ENCODE assay signal across 10 cellular contexts in genomic region chr1:154940213-154940879, GRCh38. TPM values are rescaled to one million over a fixed set of nuclear protein-coding genes. Genes with fewer than 3 reads are reported as not detected.
A peak's percentile ranks its signal among the peaks of the same experiment; 100 is the strongest.
DNase-seq lines count a peak whose midpoint lies in the region; ATAC-seq, FAIRE-seq and TF ChIP-seq lines count a peak whose summit lies in the region.
"Had no signal": no experiment of that assay in that cellular context is flagged by ENCODE, and none has a peak within 500 bp of the region (broad histone marks: within the 10 kb centered on the region; RNA-seq: fewer than 3 reads in every experiment).

No MANE protein-coding gene starts in this region.

- CTCF ChIA-PET in activated B cell treated with CpG ODN at 0.5 μM for 24 hours (lab: Charles Lee): interaction anchor here (1.3 to 1.5 kb wide), 2 partner anchors 62 to 77 kb away, joined by 4 read pairs; no protein-coding TSS in a partner anchor

- H3K4me1 Mint-ChIP-seq in activated B cell treated with CpG ODN at 0.5 μM for 24 hours (peaks cover 87% of the 10 kb centered on the region), glutamatergic neuron (ENCODE audit: low read depth, unreplicated experiment) (peaks cover 29% of the 10 kb centered on the region), type B pancreatic cell (ENCODE audit: unreplicated experiment) (peaks cover 47% of the 10 kb centered on the region)

- peak overlapping the region; percentile 41 for H3K4me3 Mint-ChIP-seq in activated B cell treated with CpG ODN at 0.5 μM for 24 hours
- H3K4me3 Mint-ChIP-seq in glutamatergic neuron (ENCODE audit: unreplicated experiment): peak overlapping the region; percentile 49
- H3K4me3 Mint-ChIP-seq in type B pancreatic cell: peak overlapping the region; percentile 53

- TF ChIP-seq EP300 in upper lobe of left lung (IDR thresholded peaks at IDR 0.05): no peak

- H3K4me3 ChIP-seq in right atrium auricular region: no peak overlapping the region
- H3K4me3 ChIP-seq in pancreas: no peak overlapping the region
- H3K4me3 ChIP-seq in upper lobe of left lung: no peak overlapping the region
- no peak overlapping the region for H3K4me3 ChIP-seq in colonic mucosa
- H3K4me3 ChIP-seq: lung had no signal

- intact Hi-C loops in Right ventricle myocardium inferior (cut with DNase I): no loop called here
- intact Hi-C loops in activated B cell treated with CpG ODN at 0.5 μM for 24 hours (cut with micrococcal nuclease): no loop called here
- intact Hi-C loops in pancreas (cut with DNase I): no loop called here
- intact Hi-C loops in colonic mucosa (cut with DNase I): no loop called here

- no peak for FAIRE-seq in pancreas (lab: Jason Lieb, UNC)

- H3K9me3 Mint-ChIP-seq in activated B cell treated with CpG ODN at 0.5 μM for 24 hours: no peaks in the 10 kb centered on the region
- H3K9me3 Mint-ChIP-seq in glutamatergic neuron (ENCODE audit: unreplicated experiment): peaks cover 3% of the 10 kb centered on the region
- no peaks in the 10 kb centered on the region for H3K9me3 Mint-ChIP-seq in type B pancreatic cell

- H3K4me1 ChIP-seq in right atrium auricular region (peaks cover 0 to 72% of the 10 kb centered on the region in 2 donors), pancreas (peaks cover 8 to 23% (median 13%) of the 10 kb centered on the region in 3 donors), upper lobe of left lung (peaks cover 37 to 47% (median 42%) of the 10 kb centered on the region in 4 donors), colonic mucosa (peaks cover 7% of the 10 kb centered on the region)

- 84% methylated on average over 4 of the region's 4 CpGs for WGBS in pancreas, 2 donors
- WGBS in upper lobe of left lung, 2 donors: 71 to 79% methylated on average over 4 of the region's 4 CpGs

- H3K27me3 Mint-ChIP-seq in activated B cell treated with CpG ODN at 0.5 μM for 24 hours (no peaks in the 10 kb centered on the region), glutamatergic neuron (ENCODE audit: unreplicated experiment) (peaks cover 2% of the 10 kb centered on the region), type B pancreatic cell (no peaks in the 10 kb centered on the region)

- H3K36me3 ChIP-seq in right atrium auricular region (no peaks in the 10 kb centered on the region), pancreas (no peaks in the 10 kb centered on the region), upper lobe of left lung (peaks cover 0 to 9% (median under 1%) of the 10 kb centered on the region in 4 donors), colonic mucosa (no peaks in the 10 kb centered on the region)

- H3K27me3 ChIP-seq in right atrium auricular region (no peaks in the 10 kb centered on the region), pancreas (no peaks in the 10 kb centered on the region), upper lobe of left lung (no peaks in the 10 kb centered on the region), colonic mucosa (no peaks in the 10 kb centered on the region)

- TF ChIP-seq POLR2A in upper lobe of left lung (IDR thresholded peaks at IDR 0.05): no peak

- H3K27ac Mint-ChIP-seq in activated B cell treated with CpG ODN at 0.5 μM for 24 hours (peak overlapping the region; percentile 86), glutamatergic neuron (ENCODE audit: unreplicated experiment) (peak overlapping the region; percentile 71), type B pancreatic cell (peak overlapping the region; percentile 100)

- H3K9me3 ChIP-seq in right atrium auricular region (no peaks in the 10 kb centered on the region), pancreas (no peaks in the 10 kb centered on the region), upper lobe of left lung (no peaks in the 10 kb centered on the region), colonic mucosa (no peaks in the 10 kb centered on the region)

- H3K27ac ChIP-seq in right atrium auricular region: peak overlapping the region; percentile 3 to 44
- H3K27ac ChIP-seq in pancreas: peak overlapping the region in 1 of 4 donors; percentile 71
- H3K27ac ChIP-seq in upper lobe of left lung: no peak overlapping the region
- H3K27ac ChIP-seq in colonic mucosa: no peak overlapping the region

- TF ChIP-seq CTCF in right atrium auricular region (IDR thresholded peaks at IDR 0.05): no peak
- no peak for TF ChIP-seq CTCF in activated B cell treated with CpG ODN at 0.5 μM for 24 hours (IDR thresholded peaks at IDR 0.05)
- no peak for TF ChIP-seq CTCF in glutamatergic neuron (IDR thresholded peaks at IDR 0.05; ENCODE audit: partially characterized antibody, unreplicated experiment)
- no peak for TF ChIP-seq CTCF in type B pancreatic cell (conservative IDR thresholded peaks at IDR 0.05)
- no peak for TF ChIP-seq CTCF in pancreas (IDR thresholded peaks at IDR 0.05)
- TF ChIP-seq CTCF in upper lobe of left lung (IDR thresholded peaks at IDR 0.05): no peak
- TF ChIP-seq CTCF in colonic mucosa (IDR thresholded peaks at IDR 0.05): no peak

- POLR2A ChIA-PET in activated B cell treated with CpG ODN at 0.5 μM for 24 hours (lab: Charles Lee): interaction anchor here (0.6 to 2.1 kb wide), 5 partner anchors 12 to 77 kb away, joined by 3 to 11 read pairs (median 3); partner anchors contain the start of gene FLAD1

- DNase-seq in right atrium auricular region (ENCODE audit: low spot score) (no peak), Right ventricle myocardium inferior (ENCODE audit: missing footprints) (no peak), activated B cell treated with CpG ODN at 0.5 μM for 24 hours (no peak), glutamatergic neuron (no peak), type B pancreatic cell (ENCODE audit: extremely low spot score, unreplicated experiment) (no peak), pancreas (no peak), upper lobe of left lung (no peak), colonic mucosa (no peak)
- DNase-seq: C1 segment of cervical spinal cord had no signal

- ATAC-seq in Right ventricle myocardium inferior (no peak), activated B cell treated with CpG ODN at 0.5 μM for 24 hours (ENCODE audit: low read depth) (no peak), pancreas (no peak), upper lobe of left lung (ENCODE audit: low FRiP score in 2 of 2) (no peak)

- H3K36me3 Mint-ChIP-seq in activated B cell treated with CpG ODN at 0.5 μM for 24 hours (ENCODE audit: low read depth) (peaks cover 13% of the 10 kb centered on the region), glutamatergic neuron (ENCODE audit: unreplicated experiment) (no peaks in the 10 kb centered on the region), type B pancreatic cell (peaks cover 4% of the 10 kb centered on the region)

- no peak overlapping the region for H3K9ac ChIP-seq in colonic mucosa (ENCODE audit: low read depth in 2 of 2, low read length in 2 of 2)

RNA-seq across cellular contexts. Expression of gene PMVK, which starts 3.8 kb away (rescaled TPM):
- total RNA-seq in right atrium auricular region: 10 to 100 TPM; 15.7 to 21.2 TPM
- total RNA-seq in Right ventricle myocardium inferior: 71.1 TPM
- 24.6 and 26.3 TPM in 2 replicates for total RNA-seq in activated B cell treated with CpG ODN at 0.5 μM for 24 hours
- 30.7 TPM for total RNA-seq in glutamatergic neuron (ENCODE audit: unreplicated experiment)
- 30.3 and 46.2 TPM in 2 replicates for total RNA-seq in type B pancreatic cell (ENCODE audit: low replicate concordance)
- total RNA-seq in pancreas: 10 to 100 TPM; 12.4 to 23.3 (median 16.8) TPM
- 10 to 100 TPM; 15.9 to 32.4 TPM for polyA plus RNA-seq in pancreas
- 10 to 100 TPM in 5 of 6 donors, 1 to 10 TPM in 1; 9.4 to 51.6 (median 29.8) TPM for total RNA-seq in upper lobe of left lung
- total RNA-seq in colonic mucosa: 10 to 100 TPM; 32.0 to 46.5 TPM

RNA-seq across cellular contexts. Expression of gene PBXIP1, which starts 15.6 kb away (rescaled TPM):
- 100 to 1,000 TPM in 1 of 2 donors, 10 to 100 TPM in 1; 81.4 to 101 TPM for total RNA-seq in right atrium auricular region
- 55.9 TPM for total RNA-seq in Right ventricle myocardium inferior
- 42.4 and 43.2 TPM in 2 replicates for total RNA-seq in activated B cell treated with CpG ODN at 0.5 μM for 24 hours
- 29.9 TPM for total RNA-seq in glutamatergic neuron (ENCODE audit: unreplicated experiment)
- 57.3 and 65.8 TPM in 2 replicates for total RNA-seq in type B pancreatic cell (ENCODE audit: low replicate concordance)
- 10 to 100 TPM; 15.6 to 53.1 (median 24.9) TPM for total RNA-seq in pancreas
- 10 to 100 TPM; 29.5 to 45.4 TPM for polyA plus RNA-seq in pancreas
- total RNA-seq in upper lobe of left lung: 100 to 1,000 TPM in 1 of 6 donors, 10 to 100 TPM in 5; 72.1 to 108 (median 83.7) TPM
- 10 to 100 TPM; 22.0 to 51.4 TPM for total RNA-seq in colonic mucosa

RNA-seq across cellular contexts. Expression of gene PYGO2, which starts 21.2 kb away (rescaled TPM):
- total RNA-seq in right atrium auricular region (10 to 100 TPM; 13.9 to 18.4 TPM), Right ventricle myocardium inferior (16.0 TPM), activated B cell treated with CpG ODN at 0.5 μM for 24 hours (33.1 and 38.1 TPM in 2 replicates), glutamatergic neuron (ENCODE audit: unreplicated experiment) (32.7 TPM), type B pancreatic cell (ENCODE audit: low replicate concordance) (48.1 and 49.0 TPM in 2 replicates), pancreas (10 to 100 TPM in 3 of 6 donors, 1 to 10 TPM in 3; 8.1 to 18.3 (median 9.9) TPM), upper lobe of left lung (10 to 100 TPM; 20.1 to 41.9 (median 27.5) TPM), colonic mucosa (10 to 100 TPM; 25.8 to 33.8 TPM)
- polyA plus RNA-seq in pancreas: 10 to 100 TPM; 13.3 to 19.5 TPM

RNA-seq across cellular contexts. Expression of gene SHC1, which starts 30.2 kb away (rescaled TPM):
- 10 to 100 TPM; 69.5 to 80.5 TPM for total RNA-seq in right atrium auricular region
- 60.4 TPM for total RNA-seq in Right ventricle myocardium inferior
- total RNA-seq in activated B cell treated with CpG ODN at 0.5 μM for 24 hours: 59.3 and 60.9 TPM in 2 replicates
- 155 TPM for total RNA-seq in glutamatergic neuron (ENCODE audit: unreplicated experiment)
- total RNA-seq in type B pancreatic cell (ENCODE audit: low replicate concordance): 65.3 and 87.8 TPM in 2 replicates
- 10 to 100 TPM; 32.3 to 53.4 (median 40.7) TPM for total RNA-seq in pancreas
- 10 to 100 TPM; 37.4 to 47.6 TPM for polyA plus RNA-seq in pancreas
- total RNA-seq in upper lobe of left lung: 100 to 1,000 TPM in 1 of 6 donors, 10 to 100 TPM in 5; 55.5 to 130 (median 69.1) TPM
- 100 to 1,000 TPM in 1 of 2 donors, 10 to 100 TPM in 1; 98.3 to 104 TPM for total RNA-seq in colonic mucosa

RNA-seq across cellular contexts. Expression of gene CKS1B, which starts 34.1 kb away (rescaled TPM):
- total RNA-seq in right atrium auricular region: 10 to 100 TPM; 20.0 to 23.8 TPM
- 22.2 TPM for total RNA-seq in Right ventricle myocardium inferior
- 25.3 and 26.6 TPM in 2 replicates for total RNA-seq in activated B cell treated with CpG ODN at 0.5 μM for 24 hours
- total RNA-seq in glutamatergic neuron (ENCODE audit: unreplicated experiment): 22.8 TPM
- 58.8 and 119 TPM in 2 replicates for total RNA-seq in type B pancreatic cell (ENCODE audit: low replicate concordance)
- 10 to 100 TPM in 3 of 6 donors, 1 to 10 TPM in 3; 6.7 to 12.0 (median 10.2) TPM for total RNA-seq in pancreas
- 10 to 100 TPM in 1 of 2 donors, 1 to 10 TPM in 1; 6.7 to 19.5 TPM for polyA plus RNA-seq in pancreas
- total RNA-seq in upper lobe of left lung: 10 to 100 TPM in 5 of 6 donors, 1 to 10 TPM in 1; 9.9 to 31.1 (median 22.5) TPM
- 10 to 100 TPM; 49.5 to 76.5 TPM for total RNA-seq in colonic mucosa

Comparison
In these comparisons a context has a peak if more than half of its experiments do, and no peak if none do; other contexts are left out.
1. H3K27ac ChIP-seq: peak in right atrium auricular region (2 of 2); none in upper lobe of left lung (0 of 4) and colonic mucosa (single experiment).
2. Peak in every context shown above with its lines, with median percentiles within 50 percentile points of each other: H3K27ac Mint-ChIP-seq and H3K4me3 Mint-ChIP-seq.